Comparison of ENCODE assay signal across 1 cellular context in genomic region chr17:39767147-39767546, GRCh38.
TF ChIP-seq lines count a peak whose summit lies in the region.

No MANE protein-coding gene starts in this region.

TF ChIP-seq in GM12878, 131 proteins besides CTCF, POLR2A, EP300 and RAD21 (continued from another document):
- TF ChIP-seq IRF5 (IDR thresholded peaks at IDR 0.05; ENCODE audit: borderline replicate concordance) (no peak), BCL11A (IDR thresholded peaks at IDR 0.05; ENCODE audit: low read depth, low read length) (peak; percentile 39; the same call in 1 of the 2 replicates), MEF2B (IDR thresholded peaks at IDR 0.05; ENCODE audit: partially characterized antibody, poor library complexity, severe bottlenecking) (peak; percentile 45), IKZF1 (conservative IDR thresholded peaks at IDR 0.05) (peak; percentile 94), SKIL (IDR thresholded peaks at IDR 0.05; ENCODE audit: low read depth, poor library complexity, severe bottlenecking) (peak; percentile 61), BACH1 (IDR thresholded peaks at IDR 0.05; ENCODE audit: borderline replicate concordance) (peak; percentile 15; the same call in 1 of the 2 replicates), ZBTB33 (IDR thresholded peaks at IDR 0.05) (no peak), ZNF384 (IDR thresholded peaks at IDR 0.05; ENCODE audit: borderline replicate concordance, low read depth, low read length) (peak; percentile 24; the same call in 1 of the 2 replicates), DPF2 (IDR thresholded peaks at IDR 0.05) (peak; percentile 49; the same call in 1 of the 2 replicates)
